ENCODE assay signal across 8 cellular contexts in the genomic region with DNA sequence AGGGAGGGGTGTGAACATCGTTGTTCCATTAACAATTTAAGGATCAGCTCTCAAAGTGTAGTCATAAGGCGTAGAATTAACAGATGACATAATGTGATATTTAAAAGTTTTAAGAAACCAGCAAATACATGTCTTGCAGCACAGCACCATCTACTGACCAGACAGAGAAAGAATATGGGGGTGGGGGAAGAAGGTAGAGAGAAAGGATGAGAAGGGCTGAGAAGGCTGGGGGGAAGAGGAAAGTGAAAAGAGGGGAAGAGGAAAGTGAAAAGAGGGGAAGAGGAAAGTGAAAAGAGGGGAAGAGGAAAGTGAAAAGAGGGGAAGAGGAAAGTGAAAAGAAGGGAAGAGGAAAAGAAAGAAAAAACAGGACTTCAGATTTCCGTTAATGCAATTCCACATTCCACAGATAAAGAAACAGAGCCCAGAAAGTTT.
DNase-seq lines count a peak whose midpoint lies in the region; ATAC-seq and TF ChIP-seq lines count a peak whose summit lies in the region.

No MANE protein-coding gene starts in this region.

- no peaks in the 10 kb centered on the region for H3K4me1 ChIP-seq in Caco-2
- no peaks in the 10 kb centered on the region for H3K4me1 ChIP-seq in right cardiac atrium (ENCODE audit: control insufficient read depth, insufficient read depth, low read length)
- peaks cover 0 to 13% of the 10 kb centered on the region in 2 donors for H3K4me1 ChIP-seq in thoracic aorta (ENCODE audit: control insufficient read depth in 1 of 2, low read depth in 2 of 2)

- no peaks in the 10 kb centered on the region for H3K36me3 Mint-ChIP-seq in Caco-2 (ENCODE audit: insufficient read depth, unreplicated experiment)
- no peaks in the 10 kb centered on the region for H3K36me3 Mint-ChIP-seq in activated T-cell treated with anti-CD3 and anti-CD28 coated beads, Interleukin-2, amount 50 U/mL, for 24 hours (ENCODE audit: low read depth)

- intact Hi-C loops in Caco-2 (cut with micrococcal nuclease; ENCODE audit: unreplicated experiment) (loop anchor here (1.0 to 10.0 kb wide), 5 partner anchors 167 to 1030 kb away; no protein-coding TSS in a partner anchor), right cardiac atrium (cut with DNase I) (loop anchor here in 1 of 4 donors (10.0 kb wide), 1 partner anchor 745 kb away; no protein-coding TSS in a partner anchor)

- DNase-seq in Caco-2 = peak in 1 of 2 experiments; percentile 31
- DNase-seq in HCEC 1CT = peak; percentile 80
- DNase-seq in NCI-H2029 (lab: John Stamatoyannopoulos, UW) = peak; percentile 30
- peak; percentile 16 for DNase-seq in WERI-Rb-1
- no peak for DNase-seq in right cardiac atrium
- DNase-seq in thoracic aorta (ENCODE audit: low spot score) = no peak
- no peak for DNase-seq in activated T-cell treated with anti-CD3 and anti-CD28 coated beads, Interleukin-2, amount 50 U/mL, for 24 hours
- no peak for DNase-seq in ureter (ENCODE audit: low spot score)

- 13% methylated on average over 3 of the region's 3 CpGs for WGBS in right cardiac atrium

- H3K9me3 ChIP-seq in Caco-2 = no peaks in the 10 kb centered on the region
- H3K9me3 ChIP-seq in WERI-Rb-1 (ENCODE audit: severe bottlenecking) = no peaks in the 10 kb centered on the region
- H3K9me3 ChIP-seq in right cardiac atrium (ENCODE audit: control insufficient read depth, low read length) = no peaks in the 10 kb centered on the region
- H3K9me3 ChIP-seq in thoracic aorta = no peaks in the 10 kb centered on the region

- H3K36me3 ChIP-seq in Caco-2 (ENCODE audit: control insufficient read depth, insufficient read depth, low read length) (no peaks in the 10 kb centered on the region), WERI-Rb-1 (no peaks in the 10 kb centered on the region), thoracic aorta (no peaks in the 10 kb centered on the region)

- H3K27me3 Mint-ChIP-seq in Caco-2 (ENCODE audit: insufficient read depth, unreplicated experiment) = peaks cover 10% of the 10 kb centered on the region
- peaks cover 15% of the 10 kb centered on the region for H3K27me3 Mint-ChIP-seq in activated T-cell treated with anti-CD3 and anti-CD28 coated beads, Interleukin-2, amount 50 U/mL, for 24 hours

- no peaks in the 10 kb centered on the region for H3K9me3 Mint-ChIP-seq in Caco-2 (ENCODE audit: unreplicated experiment)
- H3K9me3 Mint-ChIP-seq in activated T-cell treated with anti-CD3 and anti-CD28 coated beads, Interleukin-2, amount 50 U/mL, for 24 hours = no peaks in the 10 kb centered on the region

- H3K27ac ChIP-seq in WERI-Rb-1 (no peak overlapping the region), right cardiac atrium (ENCODE audit: low read length) (no peak overlapping the region), thoracic aorta (no peak overlapping the region)

- CTCF ChIA-PET in Caco-2 (lab: Charles Lee) = no interaction called here

- peak; percentile 38 to 75 for TF ChIP-seq CTCF in Caco-2 (IDR thresholded peaks at IDR 0.05; ENCODE audit: insufficient read depth in 1 of 2, low read depth in 1 of 2, low read length in 1 of 2, severe bottlenecking in 1 of 2, unreplicated experiment in 1 of 2)
- TF ChIP-seq CTCF in WERI-Rb-1 (IDR thresholded peaks at IDR 0.05; ENCODE audit: low read depth, low read length) = peak; percentile 38; the same call in 1 of the 2 replicates
- TF ChIP-seq CTCF in thoracic aorta (IDR thresholded peaks at IDR 0.05) = peak; percentile 52

- POLR2A ChIA-PET in Caco-2 (lab: Charles Lee) = no interaction called here

- no peak overlapping the region for H3K27ac Mint-ChIP-seq in Caco-2 (ENCODE audit: unreplicated experiment)
- H3K27ac Mint-ChIP-seq in activated T-cell treated with anti-CD3 and anti-CD28 coated beads, Interleukin-2, amount 50 U/mL, for 24 hours = no peak overlapping the region

- no TSS peak for BruUV-seq in Caco-2 (replicated peaks; lab: Mats Ljungman, UMichigan)

- H3K27me3 ChIP-seq in Caco-2 (replicated peaks; ENCODE audit: control insufficient read depth, insufficient read depth, low read length) (no peaks in the 10 kb centered on the region), WERI-Rb-1 (ENCODE audit: insufficient read depth, low read depth, severe bottlenecking) (peaks cover 14% of the 10 kb centered on the region), right cardiac atrium (ENCODE audit: control insufficient read depth, insufficient read depth) (no peaks in the 10 kb centered on the region), thoracic aorta (replicated peaks; ENCODE audit: insufficient read depth) (no peaks in the 10 kb centered on the region)

- no peak overlapping the region for H3K4me3 Mint-ChIP-seq in Caco-2 (ENCODE audit: unreplicated experiment)
- no peak overlapping the region for H3K4me3 Mint-ChIP-seq in activated T-cell treated with anti-CD3 and anti-CD28 coated beads, Interleukin-2, amount 50 U/mL, for 24 hours

- H3K4me1 Mint-ChIP-seq in Caco-2 (ENCODE audit: low read depth, unreplicated experiment) = no peaks in the 10 kb centered on the region
- no peaks in the 10 kb centered on the region for H3K4me1 Mint-ChIP-seq in activated T-cell treated with anti-CD3 and anti-CD28 coated beads, Interleukin-2, amount 50 U/mL, for 24 hours (ENCODE audit: low read depth)

- peak; percentile 74 to 88 for ATAC-seq in right cardiac atrium
- ATAC-seq in thoracic aorta (ENCODE audit: insufficient number of reproducible peaks, low FRiP score, low read depth) = peak; percentile 65

- H3K4me3 ChIP-seq in Caco-2 (ENCODE audit: low read depth, low read length) = no peak overlapping the region
- no peak overlapping the region for H3K4me3 ChIP-seq in WERI-Rb-1 (ENCODE audit: low read depth, low read length)
- no peak overlapping the region for H3K4me3 ChIP-seq in right cardiac atrium (ENCODE audit: low read length)
- no peak overlapping the region for H3K4me3 ChIP-seq in thoracic aorta

Comparison
In these comparisons a context has a peak if more than half of its experiments do, and no peak if none do; other contexts are left out.
1. DNase-seq: peak in HCEC 1CT (single experiment), NCI-H2029 (single experiment) and WERI-Rb-1 (single experiment); none in right cardiac atrium (0 of 3), thoracic aorta (single experiment), activated T-cell treated with anti-CD3 and anti-CD28 coated beads, Interleukin-2, amount 50 U/mL, for 24 hours (single experiment) and ureter (single experiment).
2. Peak in every context shown above with its lines, with median percentiles within 50 percentile points of each other: CTCF ChIP-seq.